8 cellular contexts compared by ENCODE assay signal in the genomic region with DNA sequence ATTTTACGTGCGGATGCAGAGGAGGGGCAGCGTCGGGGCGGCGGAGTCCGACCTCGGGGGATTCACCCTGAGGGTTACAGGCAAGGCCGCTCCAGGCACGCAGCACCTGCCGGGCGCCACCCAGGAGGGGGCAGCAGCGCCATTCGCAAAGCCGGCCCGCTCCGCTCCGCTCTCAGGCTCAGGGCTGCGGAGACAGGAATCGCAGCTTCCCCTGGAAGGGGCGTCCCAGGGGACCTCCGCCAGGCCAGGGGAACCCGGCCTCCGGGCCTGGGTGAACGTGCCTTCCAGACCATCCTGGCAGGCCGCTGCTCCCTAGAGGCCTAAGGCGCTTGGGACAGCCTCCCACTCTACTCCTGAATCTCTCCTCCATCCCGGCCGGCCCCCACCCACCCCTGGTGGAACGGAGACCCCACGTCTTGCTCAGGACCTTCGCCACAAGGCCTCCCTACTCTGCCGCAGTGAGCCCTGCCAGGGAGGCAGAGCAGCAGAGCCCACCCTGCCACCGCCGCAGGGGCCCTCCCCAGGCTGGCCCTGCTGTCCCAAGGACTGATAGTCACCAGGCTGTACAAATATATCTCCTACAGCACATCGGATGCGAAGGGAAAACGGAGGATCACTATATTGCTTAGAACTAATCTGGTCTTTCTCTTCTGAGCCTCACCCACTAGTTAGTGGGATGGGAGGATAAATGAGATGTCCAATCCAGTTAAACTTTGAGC.
DNase-seq lines count a peak whose midpoint lies in the region; ATAC-seq, FAIRE-seq and TF ChIP-seq lines count a peak whose summit lies in the region.

No MANE protein-coding gene starts in this region.

- CTCF ChIA-PET in CD4-positive, alpha-beta T cell (lab: Charles Lee): interaction anchor here (0.9 to 1.3 kb wide), 3 partner anchors 284 to 299 kb away, joined by 3 to 4 read pairs (median 3); no protein-coding TSS in a partner anchor
- CTCF ChIA-PET in WTC11 (lab: Charles Lee): interaction anchor here (0.6 to 3.6 kb wide), 18 partner anchors 27 to 555 kb away, joined by 3 to 30 read pairs (median 8); partner anchors contain the start of genes RBPJ and TBC1D19

- no peak overlapping the region for H3K27ac ChIP-seq in CD4-positive, alpha-beta T cell (ENCODE audit: low read depth, low read length)

- POLR2A ChIA-PET in CD4-positive, alpha-beta T cell (lab: Charles Lee): no interaction called here
- POLR2A ChIA-PET in WTC11 (lab: Charles Lee): interaction anchor here (0.5 to 2.7 kb wide), 6 partner anchors 10 to 291 kb away, joined by 3 to 18 read pairs (median 4); partner anchors contain the start of gene RBPJ

- ATAC-seq in CD4-positive, alpha-beta T cell (ENCODE audit: poor library complexity): peak; percentile 63
- ATAC-seq in HG03571 (IDR thresholded peaks at IDR 0.05; ENCODE audit: unreplicated experiment) (peak; percentile 88), WTC11 (peak; percentile 69), left colon (peak; percentile 89)

- H3K36me3 Mint-ChIP-seq in CD4-positive, alpha-beta T cell (ENCODE audit: low read depth): no peaks in the 10 kb centered on the region
- peaks cover 12% of the 10 kb centered on the region for H3K36me3 Mint-ChIP-seq in WTC11

- peaks cover 6% of the 10 kb centered on the region for H3K27me3 ChIP-seq in CD4-positive, alpha-beta T cell (ENCODE audit: control insufficient read depth, insufficient read depth, low read length)
- peaks cover 14% of the 10 kb centered on the region for H3K27me3 ChIP-seq in bronchial epithelial cell (ENCODE audit: control insufficient read depth, insufficient read depth, low read length)

- no peak for FAIRE-seq in bronchial epithelial cell (lab: Jason Lieb, UNC)

- H3K9me3 Mint-ChIP-seq in CD4-positive, alpha-beta T cell: no peaks in the 10 kb centered on the region
- H3K9me3 Mint-ChIP-seq in WTC11: peaks cover 9% of the 10 kb centered on the region

- H3K4me3 ChIP-seq in bronchial epithelial cell (ENCODE audit: low read depth, low read length): no peak overlapping the region

- TF ChIP-seq CTCF in CD4-positive, alpha-beta T cell (IDR thresholded peaks at IDR 0.05): peak; percentile 52
- peak; percentile 99 for TF ChIP-seq CTCF in GM20000 (IDR thresholded peaks at IDR 0.05; ENCODE audit: extremely low read depth, missing control alignments)
- TF ChIP-seq CTCF in WTC11 (IDR thresholded peaks at IDR 0.05): peak; percentile 37; the same call in 1 of the 2 replicates
- TF ChIP-seq CTCF in bronchial epithelial cell (IDR thresholded peaks at IDR 0.05; ENCODE audit: insufficient read depth, low read length, severe bottlenecking): peak; percentile 95

- no peak overlapping the region for H3K4me3 Mint-ChIP-seq in CD4-positive, alpha-beta T cell
- peak overlapping the region; percentile 47 for H3K4me3 Mint-ChIP-seq in WTC11

- no peaks in the 10 kb centered on the region for H3K36me3 ChIP-seq in bronchial epithelial cell (ENCODE audit: control insufficient read depth, insufficient read depth, low read length)

- intact Hi-C loops in CD4-positive, alpha-beta T cell (cut with DNase I, micrococcal nuclease): loop anchor here (2.0 to 5.0 kb wide), 5 partner anchors 187 to 982 kb away; no protein-coding TSS in a partner anchor
- intact Hi-C loops in left colon (cut with DNase I, micrococcal nuclease): loop anchor here in 1 of 2 donors (10.0 kb wide), 1 partner anchor 296 kb away; the partner anchor contains the start of gene RBPJ

- H3K9me3 ChIP-seq in CD4-positive, alpha-beta T cell (ENCODE audit: control insufficient read depth, low read length): no peaks in the 10 kb centered on the region

- no peak overlapping the region for H3K27ac Mint-ChIP-seq in CD4-positive, alpha-beta T cell
- H3K27ac Mint-ChIP-seq in WTC11: peak overlapping the region; percentile 97

- peak; percentile 22 to 70 (median 44) for DNase-seq in CD4-positive, alpha-beta T cell
- DNase-seq in GM20000 (ENCODE audit: low spot score) (peak; percentile 78), WTC11 (ENCODE audit: low spot score) (peak; percentile 93), bronchial epithelial cell (ENCODE audit: low read depth) (peak; percentile 14), left colon (peak; percentile 50 to 72), cerebellum (ENCODE audit: low spot score) (no peak)
- DNase-seq in stimulated activated CD4-positive, alpha-beta T cell treated with anti-CD3 and anti-CD28 coated beads, Interleukin-4, amount 100 ng/mL, for 48 hours (ENCODE audit: low read depth in 2 of 2): peak; percentile 75 to 77

- H3K27me3 Mint-ChIP-seq in CD4-positive, alpha-beta T cell: peaks cover 26% of the 10 kb centered on the region
- H3K27me3 Mint-ChIP-seq in WTC11 (ENCODE audit: low read depth): no peaks in the 10 kb centered on the region; the same call in 1 of the 2 replicates

- H3K4me1 Mint-ChIP-seq in CD4-positive, alpha-beta T cell (ENCODE audit: low read depth): no peaks in the 10 kb centered on the region
- H3K4me1 Mint-ChIP-seq in WTC11: peaks cover 53% of the 10 kb centered on the region

TF ChIP-seq in WTC11, 78 proteins besides CTCF, POLR2A, EP300 and RAD21 (continues in another document):
- no peak for TF ChIP-seq ZNF121 (CRISPR knock-in tag; IDR thresholded peaks at IDR 0.05)
- TF ChIP-seq, protein P1, sequence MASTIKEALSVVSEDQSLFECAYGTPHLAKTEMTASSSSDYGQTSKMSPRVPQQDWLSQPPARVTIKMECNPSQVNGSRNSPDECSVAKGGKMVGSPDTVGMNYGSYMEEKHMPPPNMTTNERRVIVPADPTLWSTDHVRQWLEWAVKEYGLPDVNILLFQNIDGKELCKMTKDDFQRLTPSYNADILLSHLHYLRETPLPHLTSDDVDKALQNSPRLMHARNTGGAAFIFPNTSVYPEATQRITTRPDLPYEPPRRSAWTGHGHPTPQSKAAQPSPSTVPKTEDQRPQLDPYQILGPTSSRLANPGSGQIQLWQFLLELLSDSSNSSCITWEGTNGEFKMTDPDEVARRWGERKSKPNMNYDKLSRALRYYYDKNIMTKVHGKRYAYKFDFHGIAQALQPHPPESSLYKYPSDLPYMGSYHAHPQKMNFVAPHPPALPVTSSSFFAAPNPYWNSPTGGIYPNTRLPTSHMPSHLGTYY (CRISPR knock-in tag; IDR thresholded peaks at IDR 0.05): no peak
- peak; percentile 68; the same call in 1 of the 2 replicates for TF ChIP-seq NR3C1 (CRISPR knock-in tag; conservative IDR thresholded peaks at IDR 0.05; ENCODE audit: low read depth)
- TF ChIP-seq NFE2L1 (CRISPR knock-in tag; IDR thresholded peaks at IDR 0.05): peak; percentile 54; the same call in 1 of the 2 replicates
- no peak for TF ChIP-seq ATF1 (CRISPR knock-in tag; IDR thresholded peaks at IDR 0.05)
- TF ChIP-seq, protein P2, sequence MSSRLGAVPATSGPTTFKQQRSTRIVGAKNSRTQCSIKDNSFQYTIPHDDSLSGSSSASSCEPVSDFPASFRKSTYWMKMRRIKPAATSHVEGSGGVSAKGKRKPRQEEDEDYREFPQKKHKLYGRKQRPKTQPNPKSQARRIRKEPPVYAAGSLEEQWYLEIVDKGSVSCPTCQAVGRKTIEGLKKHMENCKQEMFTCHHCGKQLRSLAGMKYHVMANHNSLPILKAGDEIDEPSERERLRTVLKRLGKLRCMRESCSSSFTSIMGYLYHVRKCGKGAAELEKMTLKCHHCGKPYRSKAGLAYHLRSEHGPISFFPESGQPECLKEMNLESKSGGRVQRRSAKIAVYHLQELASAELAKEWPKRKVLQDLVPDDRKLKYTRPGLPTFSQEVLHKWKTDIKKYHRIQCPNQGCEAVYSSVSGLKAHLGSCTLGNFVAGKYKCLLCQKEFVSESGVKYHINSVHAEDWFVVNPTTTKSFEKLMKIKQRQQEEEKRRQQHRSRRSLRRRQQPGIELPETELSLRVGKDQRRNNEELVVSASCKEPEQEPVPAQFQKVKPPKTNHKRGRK (CRISPR knock-in tag; IDR thresholded peaks at IDR 0.05; ENCODE audit: borderline replicate concordance): no peak
- no peak for TF ChIP-seq ATF2 (CRISPR knock-in tag; IDR thresholded peaks at IDR 0.05; ENCODE audit: borderline replicate concordance, low read depth)
- no peak; the same call in 1 of the 2 replicates for TF ChIP-seq SMAD3 (CRISPR knock-in tag; IDR thresholded peaks at IDR 0.05; ENCODE audit: borderline replicate concordance)
- TF ChIP-seq ZNF416 (CRISPR knock-in tag; IDR thresholded peaks at IDR 0.05): no peak
- TF ChIP-seq, protein P3, sequence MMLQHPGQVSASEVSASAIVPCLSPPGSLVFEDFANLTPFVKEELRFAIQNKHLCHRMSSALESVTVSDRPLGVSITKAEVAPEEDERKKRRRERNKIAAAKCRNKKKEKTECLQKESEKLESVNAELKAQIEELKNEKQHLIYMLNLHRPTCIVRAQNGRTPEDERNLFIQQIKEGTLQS (CRISPR knock-in tag; conservative IDR thresholded peaks at IDR 0.05): no peak
- no peak for TF ChIP-seq KAT7 (CRISPR knock-in tag; IDR thresholded peaks at IDR 0.05; ENCODE audit: borderline replicate concordance)
- no peak for TF ChIP-seq SMAD4 (CRISPR knock-in tag; IDR thresholded peaks at IDR 0.05)
- TF ChIP-seq NR1H2 (CRISPR knock-in tag; IDR thresholded peaks at IDR 0.05): no peak
- TF ChIP-seq, protein P4, sequence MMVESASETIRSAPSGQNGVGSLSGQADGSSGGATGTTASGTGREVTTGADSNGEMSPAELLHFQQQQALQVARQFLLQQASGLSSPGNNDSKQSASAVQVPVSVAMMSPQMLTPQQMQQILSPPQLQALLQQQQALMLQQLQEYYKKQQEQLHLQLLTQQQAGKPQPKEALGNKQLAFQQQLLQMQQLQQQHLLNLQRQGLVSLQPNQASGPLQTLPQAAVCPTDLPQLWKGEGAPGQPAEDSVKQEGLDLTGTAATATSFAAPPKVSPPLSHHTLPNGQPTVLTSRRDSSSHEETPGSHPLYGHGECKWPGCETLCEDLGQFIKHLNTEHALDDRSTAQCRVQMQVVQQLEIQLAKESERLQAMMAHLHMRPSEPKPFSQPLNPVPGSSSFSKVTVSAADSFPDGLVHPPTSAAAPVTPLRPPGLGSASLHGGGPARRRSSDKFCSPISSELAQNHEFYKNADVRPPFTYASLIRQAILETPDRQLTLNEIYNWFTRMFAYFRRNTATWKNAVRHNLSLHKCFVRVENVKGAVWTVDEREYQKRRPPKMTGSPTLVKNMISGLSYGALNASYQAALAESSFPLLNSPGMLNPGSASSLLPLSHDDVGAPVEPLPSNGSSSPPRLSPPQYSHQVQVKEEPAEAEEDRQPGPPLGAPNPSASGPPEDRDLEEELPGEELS (CRISPR knock-in tag; IDR thresholded peaks at IDR 0.05): no peak

Comparison
In these comparisons a context has a peak if more than half of its experiments do, and no peak if none do; other contexts are left out.
1. CTCF ChIP-seq: peak in every context shown above with its lines; median percentile 99 in GM20000; 95 in bronchial epithelial cell; 52 in CD4-positive, alpha-beta T cell; 37 in WTC11.